Comparison of ENCODE assay signal across 24 cellular contexts in the genomic region with DNA sequence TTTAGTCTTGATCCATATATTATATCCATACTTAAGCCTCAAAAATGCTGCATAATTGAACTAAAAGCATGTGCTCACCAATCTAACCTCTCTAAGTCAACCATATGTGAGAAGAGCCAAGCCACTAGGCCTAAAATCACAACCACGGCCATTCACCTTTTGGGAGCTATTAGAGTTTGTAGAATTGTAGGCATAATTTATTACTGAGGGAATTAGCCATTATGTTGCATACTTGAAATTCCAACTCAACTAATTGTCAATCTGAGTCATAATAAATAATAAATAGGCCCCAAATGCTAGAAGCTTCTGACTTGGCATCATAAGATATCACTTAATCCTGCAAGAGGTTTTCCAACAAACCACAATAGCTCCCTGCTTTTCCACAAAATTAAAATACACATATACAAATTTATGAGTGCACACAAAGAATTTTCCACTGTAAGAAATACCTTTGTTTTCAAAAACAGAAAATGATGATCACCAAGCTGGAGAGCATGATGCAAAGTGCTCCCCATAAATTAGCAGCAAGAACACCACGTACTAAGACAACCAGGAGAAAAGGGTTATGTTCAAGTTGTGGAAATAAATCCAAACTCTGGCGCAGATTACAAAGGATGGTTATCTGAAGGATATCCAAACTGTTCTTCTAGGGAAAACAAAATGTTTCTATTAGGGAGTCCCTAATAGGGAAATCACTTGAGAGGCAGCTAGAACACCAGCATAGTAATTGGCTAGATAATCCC.
DNase-seq lines count a peak whose midpoint lies in the region; ATAC-seq, FAIRE-seq and TF ChIP-seq lines count a peak whose summit lies in the region.
"Had no signal": no experiment of that assay in that cellular context is flagged by ENCODE, and none has a peak within 500 bp of the region (broad histone marks: within the 10 kb centered on the region; RNA-seq: fewer than 3 reads in every experiment).

No MANE protein-coding gene starts in this region.

- H3K9ac ChIP-seq in Karpas-422 (ENCODE audit: low read length), result no peak overlapping the region
- H3K9ac ChIP-seq: BLaER1 treated with 17β-estradiol and CSF1 and Interleukin-3, amounts not matched to agents 10 nM and 100 nM had no signal

- no peak for TF ChIP-seq POLR2A in sigmoid colon (IDR thresholded peaks at IDR 0.05)

- H3K36me3 Mint-ChIP-seq in nephron (ENCODE audit: low read depth), result no peaks in the 10 kb centered on the region
- no peaks in the 10 kb centered on the region for H3K36me3 Mint-ChIP-seq in osteocyte (ENCODE audit: unreplicated experiment)

- H4K20me1 ChIP-seq in Karpas-422 (ENCODE audit: insufficient read depth, low read depth, low read length), result no peaks in the 10 kb centered on the region
- H4K20me1 ChIP-seq: BLaER1 treated with 17β-estradiol and CSF1 and Interleukin-3, amounts not matched to agents 10 nM and 100 nM had no signal

- TF ChIP-seq CTCF in nephron (IDR thresholded peaks at IDR 0.05; ENCODE audit: unreplicated experiment in 3 of 3) (no peak), sigmoid colon (IDR thresholded peaks at IDR 0.05) (no peak), osteocyte (IDR thresholded peaks at IDR 0.05) (no peak)

- H3K4me3 Mint-ChIP-seq in nephron (no peak overlapping the region), osteocyte (ENCODE audit: unreplicated experiment) (no peak overlapping the region)
- H3K4me3 Mint-ChIP-seq: CD4-positive, alpha-beta T cell had no signal

- peak overlapping the region in 2 of 4 donors; percentile 61 to 69 for H3K27ac ChIP-seq in sigmoid colon
- no peak overlapping the region for H3K27ac ChIP-seq in Karpas-422 (ENCODE audit: low read length)
- H3K27ac ChIP-seq: BLaER1 treated with 17β-estradiol and CSF1 and Interleukin-3, amounts not matched to agents 10 nM and 100 nM; SJSA1 had no signal

- intact Hi-C loops in sigmoid colon (cut with DNase I), result no loop called here

- no peaks in the 10 kb centered on the region for H3K9me3 Mint-ChIP-seq in nephron
- no peaks in the 10 kb centered on the region for H3K9me3 Mint-ChIP-seq in osteocyte (ENCODE audit: unreplicated experiment)
- H3K9me3 Mint-ChIP-seq: CD4-positive, alpha-beta T cell had no signal

- DNase-seq in A172 (ENCODE audit: low spot score) (peak; percentile 39), EL (peak; percentile 40), sigmoid colon (no peak), Karpas-422 (no peak), osteocyte (ENCODE audit: extremely low spot score, unreplicated experiment) (no peak), GM19239 (ENCODE audit: insufficient read length, low spot score) (no peak)
- DNase-seq: AML-193; CD4-positive, alpha-beta T cell; DMS79; IMR-90; KG1; NCI-H1092 treated with DMSO at 0.1 percent for 48 hours; NCI-H1436 treated with DMSO at 0.1 percent for 48 hours; NCI-H2029; NCI-H69; Right ventricle myocardium superior; RPMI8226 had no signal

- no peak for ATAC-seq in HG03439 (IDR thresholded peaks at IDR 0.05; ENCODE audit: unreplicated experiment)
- ATAC-seq: HCT116 had no signal

- no peaks in the 10 kb centered on the region for H3K79me2 ChIP-seq in Karpas-422 (ENCODE audit: low read length)

- TF ChIP-seq EP300 in sigmoid colon (IDR thresholded peaks at IDR 0.05), result peak; percentile 56 to 92 (median 68)

- H3K4me3 ChIP-seq in sigmoid colon (no peak overlapping the region), Karpas-422 (ENCODE audit: low read length) (no peak overlapping the region)
- H3K4me3 ChIP-seq: BLaER1 treated with 17β-estradiol and CSF1 and Interleukin-3, amounts not matched to agents 10 nM and 100 nM; SJSA1 had no signal

- no peak overlapping the region for H3K4me2 ChIP-seq in Karpas-422 (ENCODE audit: low read depth, low read length, poor library complexity, severe bottlenecking)
- H3K4me2 ChIP-seq: BLaER1 treated with 17β-estradiol and CSF1 and Interleukin-3, amounts not matched to agents 10 nM and 100 nM had no signal

- WGBS in sigmoid colon, 2 donors, result 89 to 90% methylated on average over 3 of the region's 3 CpGs

- no peaks in the 10 kb centered on the region for H3K36me3 ChIP-seq in sigmoid colon
- H3K36me3 ChIP-seq in Karpas-422 (ENCODE audit: insufficient read depth, low read length), result no peaks in the 10 kb centered on the region
- H3K36me3 ChIP-seq: BLaER1 treated with 17β-estradiol and CSF1 and Interleukin-3, amounts not matched to agents 10 nM and 100 nM; SJSA1 had no signal

- H3K27me3 ChIP-seq in sigmoid colon, result no peaks in the 10 kb centered on the region
- no peaks in the 10 kb centered on the region for H3K27me3 ChIP-seq in Karpas-422 (ENCODE audit: low read length)
- H3K27me3 ChIP-seq: BLaER1 treated with 17β-estradiol and CSF1 and Interleukin-3, amounts not matched to agents 10 nM and 100 nM; SJSA1 had no signal

- FAIRE-seq in GM19239 (lab: Jason Lieb, UNC), result no peak
- FAIRE-seq: A204.1, GM12892 had no signal

- peaks cover 11% of the 10 kb centered on the region for H3K4me1 Mint-ChIP-seq in nephron
- no peaks in the 10 kb centered on the region for H3K4me1 Mint-ChIP-seq in osteocyte (ENCODE audit: unreplicated experiment)

- H3K9me3 ChIP-seq in sigmoid colon (no peaks in the 10 kb centered on the region), Karpas-422 (ENCODE audit: low read length) (no peaks in the 10 kb centered on the region)
- H3K9me3 ChIP-seq: BLaER1 treated with 17β-estradiol and CSF1 and Interleukin-3, amounts not matched to agents 10 nM and 100 nM; SJSA1 had no signal

- H2AFZ ChIP-seq in Karpas-422 (ENCODE audit: low read length), result no peak overlapping the region

- H3K4me1 ChIP-seq in sigmoid colon (peaks cover 0 to 23% (median 3%) of the 10 kb centered on the region in 4 donors), Karpas-422 (ENCODE audit: low read length) (no peaks in the 10 kb centered on the region)
- H3K4me1 ChIP-seq: BLaER1 treated with 17β-estradiol and CSF1 and Interleukin-3, amounts not matched to agents 10 nM and 100 nM; SJSA1 had no signal

- H3K27me3 Mint-ChIP-seq in nephron (ENCODE audit: low read depth) (peaks cover under 1% of the 10 kb centered on the region), osteocyte (ENCODE audit: unreplicated experiment) (no peaks in the 10 kb centered on the region)
- H3K27me3 Mint-ChIP-seq: CD4-positive, alpha-beta T cell had no signal

- H3K27ac Mint-ChIP-seq in nephron (peak overlapping the region in 2 of 3 experiments; percentile 28 to 52), osteocyte (ENCODE audit: unreplicated experiment) (no peak overlapping the region)
- H3K27ac Mint-ChIP-seq: CD4-positive, alpha-beta T cell had no signal

- no peaks in the 10 kb centered on the region for H3K9me2 ChIP-seq in Karpas-422 (replicated peaks; ENCODE audit: insufficient read depth, low read length)

Comparison
In these comparisons a context has a peak if more than half of its experiments do, and no peak if none do; other contexts are left out.
1. DNase-seq: peak in A172 (single experiment) and EL (single experiment); none in sigmoid colon (single experiment), Karpas-422 (single experiment), osteocyte (single experiment) and GM19239 (single experiment).